In genomic region chr11:74000307-74000630, GRCh38 we compare ENCODE assay signal across 29 cellular contexts. TPM values are rescaled to one million over a fixed set of nuclear protein-coding genes. Genes with fewer than 3 reads are reported as not detected.
A peak's percentile ranks its signal among the peaks of the same experiment; 100 is the strongest.
DNase-seq lines count a peak whose midpoint lies in the region; ATAC-seq and TF ChIP-seq lines count a peak whose summit lies in the region.
"Had no signal": no experiment of that assay in that cellular context is flagged by ENCODE, and none has a peak within 500 bp of the region (broad histone marks: within the 10 kb centered on the region; RNA-seq: fewer than 3 reads in every experiment).

No MANE protein-coding gene starts in this region.

- no peaks in the 10 kb centered on the region for H3K9me3 ChIP-seq in gastrocnemius medialis
- no peaks in the 10 kb centered on the region for H3K9me3 ChIP-seq in lower lobe of right lung
- no peaks in the 10 kb centered on the region for H3K9me3 ChIP-seq in left ventricle myocardium inferior (replicated peaks)
- H3K9me3 ChIP-seq: ovary, thoracic aorta, uterus had no signal

- no peak for ATAC-seq in activated CD8-positive, alpha-beta T cell treated with anti-CD3 and anti-CD28 coated beads for 36 hours
- ATAC-seq in activated CD8-positive, alpha-beta T cell treated with anti-CD3 and anti-CD28 coated beads, Interleukin-2, amount 10 ng/mL, durations not matched to agents 7 days and 5 days = no peak
- ATAC-seq in gastrocnemius medialis = no peak
- ATAC-seq in lower lobe of right lung = no peak
- ATAC-seq in GM21786 (IDR thresholded peaks at IDR 0.05; ENCODE audit: unreplicated experiment) = no peak
- ATAC-seq: CD8-positive, alpha-beta T cell; right cardiac atrium had no signal

- H3K9me3 Mint-ChIP-seq in activated CD8-positive, alpha-beta T cell treated with anti-CD3 and anti-CD28 coated beads for 36 hours = no peaks in the 10 kb centered on the region
- no peaks in the 10 kb centered on the region for H3K9me3 Mint-ChIP-seq in activated CD8-positive, alpha-beta T cell treated with anti-CD3 and anti-CD28 coated beads, Interleukin-2, amount 10 ng/mL, durations not matched to agents 7 days and 5 days (ENCODE audit: insufficient read depth)
- H3K9me3 Mint-ChIP-seq in IgD-negative memory B cell = peaks cover 0 to 3% (median 2%) of the 10 kb centered on the region in 3 donors
- H3K9me3 Mint-ChIP-seq: brain; CD8-positive, alpha-beta T cell had no signal

- POLR2A ChIA-PET in activated CD8-positive, alpha-beta T cell treated with anti-CD3 and anti-CD28 coated beads for 36 hours (lab: Charles Lee) = interaction anchor here (1.1 to 14.1 kb wide), 3 partner anchors 10 to 20 kb away, joined by 5 to 176 read pairs (median 5); partner anchors contain the start of gene UCP2
- POLR2A ChIA-PET in activated CD8-positive, alpha-beta T cell treated with anti-CD3 and anti-CD28 coated beads, Interleukin-2, amount 10 ng/mL, durations not matched to agents 7 days and 5 days (lab: Charles Lee) = interaction anchor here (1.5 kb wide), 1 partner anchor 18 kb away, joined by 5 read pairs; the partner anchor contains the start of gene UCP2

- H3K4me1 ChIP-seq in gastrocnemius medialis = peaks cover 14 to 33% of the 10 kb centered on the region in 2 donors
- peaks cover 11% of the 10 kb centered on the region for H3K4me1 ChIP-seq in lower lobe of right lung
- H3K4me1 ChIP-seq in left ventricle myocardium inferior = peaks cover 8% of the 10 kb centered on the region
- H3K4me1 ChIP-seq: uterus had no signal

- no peak for TF ChIP-seq POLR2A in gastrocnemius medialis (IDR thresholded peaks at IDR 0.05)

- H3K27ac ChIP-seq in dorsolateral prefrontal cortex (peak overlapping the region in 33 of 59 donors; percentile 1 to 75 (median 48)), gastrocnemius medialis (peak overlapping the region; percentile 47 to 99 (median 82)), lower lobe of right lung (no peak overlapping the region), left ventricle myocardium inferior (replicated peaks) (no peak overlapping the region)
- H3K27ac ChIP-seq: epithelial cell of prostate, ovary, RWPE1, thoracic aorta, uterus had no signal

- CTCF ChIA-PET in activated CD8-positive, alpha-beta T cell treated with anti-CD3 and anti-CD28 coated beads for 36 hours (lab: Charles Lee) = no interaction called here
- CTCF ChIA-PET in activated CD8-positive, alpha-beta T cell treated with anti-CD3 and anti-CD28 coated beads, Interleukin-2, amount 10 ng/mL, durations not matched to agents 7 days and 5 days (lab: Charles Lee) = no interaction called here

- H3K4me3 ChIP-seq in dorsolateral prefrontal cortex = no peak overlapping the region
- H3K4me3 ChIP-seq in gastrocnemius medialis = no peak overlapping the region
- H3K4me3 ChIP-seq in lower lobe of right lung = no peak overlapping the region
- H3K4me3 ChIP-seq in left ventricle myocardium inferior = no peak overlapping the region
- H3K4me3 ChIP-seq: ovary, thoracic aorta, uterus had no signal

- peaks cover 78% of the 10 kb centered on the region for H3K4me1 Mint-ChIP-seq in activated CD8-positive, alpha-beta T cell treated with anti-CD3 and anti-CD28 coated beads for 36 hours (ENCODE audit: low read depth)
- peaks cover 68% of the 10 kb centered on the region for H3K4me1 Mint-ChIP-seq in activated CD8-positive, alpha-beta T cell treated with anti-CD3 and anti-CD28 coated beads, Interleukin-2, amount 10 ng/mL, durations not matched to agents 7 days and 5 days (ENCODE audit: low read depth)
- peaks cover 32 to 43% (median 43%) of the 10 kb centered on the region in 3 donors for H3K4me1 Mint-ChIP-seq in IgD-negative memory B cell
- H3K4me1 Mint-ChIP-seq: brain had no signal

- in situ Hi-C loops in gastrocnemius medialis (cut with MboI; ENCODE audit: low sequenced_read_pairs in 4 of 4) = no loop called here

- intact Hi-C loops in activated CD8-positive, alpha-beta T cell treated with anti-CD3 and anti-CD28 coated beads for 36 hours (cut with micrococcal nuclease) = no loop called here
- intact Hi-C loops in dorsolateral prefrontal cortex (cut with DNase I) = no loop called here
- intact Hi-C loops in gastrocnemius medialis (cut with DNase I; ENCODE audit: low total_unique reads) = no loop called here
- intact Hi-C loops in lower lobe of right lung (cut with DNase I) = no loop called here
- intact Hi-C loops in left ventricle myocardium inferior (cut with micrococcal nuclease) = no loop called here

- no peak overlapping the region for H3K4me3 Mint-ChIP-seq in activated CD8-positive, alpha-beta T cell treated with anti-CD3 and anti-CD28 coated beads for 36 hours
- H3K4me3 Mint-ChIP-seq in activated CD8-positive, alpha-beta T cell treated with anti-CD3 and anti-CD28 coated beads, Interleukin-2, amount 10 ng/mL, durations not matched to agents 7 days and 5 days = no peak overlapping the region
- peak overlapping the region in 1 of 4 donors; percentile 75 for H3K4me3 Mint-ChIP-seq in IgD-negative memory B cell
- H3K4me3 Mint-ChIP-seq: brain; CD8-positive, alpha-beta T cell had no signal

- peaks cover 34% of the 10 kb centered on the region for H3K36me3 Mint-ChIP-seq in activated CD8-positive, alpha-beta T cell treated with anti-CD3 and anti-CD28 coated beads for 36 hours (ENCODE audit: low read depth)
- H3K36me3 Mint-ChIP-seq in activated CD8-positive, alpha-beta T cell treated with anti-CD3 and anti-CD28 coated beads, Interleukin-2, amount 10 ng/mL, durations not matched to agents 7 days and 5 days (ENCODE audit: low read depth) = peaks cover 33% of the 10 kb centered on the region
- peaks cover 5% of the 10 kb centered on the region for H3K36me3 Mint-ChIP-seq in IgD-negative memory B cell

- no peak for DNase-seq in activated CD8-positive, alpha-beta T cell treated with anti-CD3 and anti-CD28 coated beads for 36 hours
- DNase-seq in activated CD8-positive, alpha-beta T cell treated with anti-CD3 and anti-CD28 coated beads, Interleukin-2, amount 10 ng/mL, durations not matched to agents 7 days and 5 days = no peak
- DNase-seq in dorsolateral prefrontal cortex (no peak), gastrocnemius medialis (no peak), lower lobe of right lung (no peak), left ventricle myocardium inferior (no peak)
- DNase-seq: activated CD4-positive, CD25-positive, alpha-beta regulatory T cell treated with anti-CD3 and anti-CD28 coated beads, Interleukin-2, amount 50 U/mL, for 72 hours; activated gamma-delta T cell treated with Interleukin-2 at 50 U/mL for 16 hours; CD8-positive, alpha-beta T cell; DMS 273 treated with DMSO at 0.1 percent for 48 hours; GOT3; MV-4-11; NCI-H1436 treated with DMSO at 0.1 percent for 48 hours; NCI-H446 treated with DMSO at 0.1 percent for 48 hours; ovary; right cardiac atrium; stimulated activated CD4-positive, alpha-beta T cell treated with anti-CD3 and anti-CD28 coated beads, Interleukin-12 subunit alpha, Interleukin-12 subunit beta, amount 100 ng/mL, for 4 hours; stimulated activated CD4-positive, alpha-beta T cell treated with anti-CD3 and anti-CD28 coated beads, Interleukin-4, amount 100 ng/mL, for 1 hour; stimulated activated naive CD4-positive, alpha-beta T cell; uterus had no signal

- H3K27ac Mint-ChIP-seq in activated CD8-positive, alpha-beta T cell treated with anti-CD3 and anti-CD28 coated beads for 36 hours = peak overlapping the region; percentile 63
- H3K27ac Mint-ChIP-seq in activated CD8-positive, alpha-beta T cell treated with anti-CD3 and anti-CD28 coated beads, Interleukin-2, amount 10 ng/mL, durations not matched to agents 7 days and 5 days = no peak overlapping the region
- peak overlapping the region; percentile 89 to 92 (median 91) for H3K27ac Mint-ChIP-seq in IgD-negative memory B cell
- H3K27ac Mint-ChIP-seq: CD8-positive, alpha-beta T cell had no signal

- H3K27me3 ChIP-seq in dorsolateral prefrontal cortex (no peaks in the 10 kb centered on the region), gastrocnemius medialis (no peaks in the 10 kb centered on the region), lower lobe of right lung (ENCODE audit: low read depth) (no peaks in the 10 kb centered on the region), left ventricle myocardium inferior (ENCODE audit: low read depth) (no peaks in the 10 kb centered on the region)
- H3K27me3 ChIP-seq: ovary, uterus had no signal

- H3K36me3 ChIP-seq in gastrocnemius medialis = peaks cover 2 to 39% of the 10 kb centered on the region in 2 donors
- H3K36me3 ChIP-seq in lower lobe of right lung = peaks cover 28% of the 10 kb centered on the region
- H3K36me3 ChIP-seq in left ventricle myocardium inferior = peaks cover 34% of the 10 kb centered on the region
- H3K36me3 ChIP-seq: ovary, uterus had no signal

- no peak for TF ChIP-seq CTCF in activated CD8-positive, alpha-beta T cell treated with anti-CD3 and anti-CD28 coated beads for 36 hours (IDR thresholded peaks at IDR 0.05)
- TF ChIP-seq CTCF in dorsolateral prefrontal cortex (IDR thresholded peaks at IDR 0.05 in 54 of 56, conservative IDR thresholded peaks at IDR 0.05 in 2 of 56; ENCODE audit: low read depth in 1 of 56, partially characterized antibody in 56 of 56) (no peak), gastrocnemius medialis (IDR thresholded peaks at IDR 0.05 in 4 of 5, conservative IDR thresholded peaks at IDR 0.05 in 1 of 5) (no peak), lower lobe of right lung (IDR thresholded peaks at IDR 0.05) (no peak), left ventricle myocardium inferior (IDR thresholded peaks at IDR 0.05; ENCODE audit: borderline replicate concordance) (no peak)

- H3K27me3 Mint-ChIP-seq in activated CD8-positive, alpha-beta T cell treated with anti-CD3 and anti-CD28 coated beads for 36 hours = no peaks in the 10 kb centered on the region
- H3K27me3 Mint-ChIP-seq in activated CD8-positive, alpha-beta T cell treated with anti-CD3 and anti-CD28 coated beads, Interleukin-2, amount 10 ng/mL, durations not matched to agents 7 days and 5 days (ENCODE audit: low read depth) = no peaks in the 10 kb centered on the region
- no peaks in the 10 kb centered on the region for H3K27me3 Mint-ChIP-seq in IgD-negative memory B cell
- H3K27me3 Mint-ChIP-seq: brain had no signal

RNA-seq across cellular contexts. Expression of gene UCP3, which starts 8.6 kb away (rescaled TPM):
- total RNA-seq in activated CD8-positive, alpha-beta T cell treated with anti-CD3 and anti-CD28 coated beads for 36 hours = 1 to 10 TPM; 1.5 to 2.2 TPM
- 1 to 10 TPM; 2.9 TPM for total RNA-seq in activated CD8-positive, alpha-beta T cell treated with anti-CD3 and anti-CD28 coated beads, Interleukin-2, amount 10 ng/mL, durations not matched to agents 7 days and 5 days
- polyA plus RNA-seq in IgD-negative memory B cell = 0.19 TPM
- total RNA-seq in dorsolateral prefrontal cortex (10 to 100 TPM in 10 of 120 experiments, 1 to 10 TPM in 110; 2.3 to 15.6 (median 5.9) TPM), gastrocnemius medialis (100 to 1,000 TPM; 489 to 938 (median 679) TPM), lower lobe of right lung (3.1 TPM), left ventricle myocardium inferior (2.7 TPM)

RNA-seq across cellular contexts. Expression of gene UCP2, which starts 17.6 kb away (rescaled TPM):
- total RNA-seq in activated CD8-positive, alpha-beta T cell treated with anti-CD3 and anti-CD28 coated beads for 36 hours = 100 to 1,000 TPM; 244 to 252 TPM
- total RNA-seq in activated CD8-positive, alpha-beta T cell treated with anti-CD3 and anti-CD28 coated beads, Interleukin-2, amount 10 ng/mL, durations not matched to agents 7 days and 5 days = 100 to 1,000 TPM; 205 to 218 TPM
- polyA plus RNA-seq in IgD-negative memory B cell = 1,475 TPM
- 10 to 100 TPM in 72 of 120 experiments, 1 to 10 TPM in 48; 3.3 to 33.4 (median 11.2) TPM for total RNA-seq in dorsolateral prefrontal cortex
- total RNA-seq in gastrocnemius medialis = 100 to 1,000 TPM in 1 of 4 donors, 10 to 100 TPM in 3; 16.8 to 284 (median 56.7) TPM
- total RNA-seq in lower lobe of right lung = 83.5 TPM
- 23.4 TPM for total RNA-seq in left ventricle myocardium inferior
- polyA plus RNA-seq: neural cell had no signal

RNA-seq across cellular contexts. Expression of gene DNAJB13, which starts 49.4 kb away (rescaled TPM):
- under 1 TPM in 1 of 2 experiments, not detected in 1; 0.18 TPM for total RNA-seq in activated CD8-positive, alpha-beta T cell treated with anti-CD3 and anti-CD28 coated beads for 36 hours
- not detected for total RNA-seq in activated CD8-positive, alpha-beta T cell treated with anti-CD3 and anti-CD28 coated beads, Interleukin-2, amount 10 ng/mL, durations not matched to agents 7 days and 5 days
- polyA plus RNA-seq in IgD-negative memory B cell = 0.35 TPM
- total RNA-seq in dorsolateral prefrontal cortex (1 to 10 TPM in 31 of 120 experiments, under 1 TPM in 66, not detected in 23; 0.24 to 3.0 (median 0.72) TPM), gastrocnemius medialis (not detected), lower lobe of right lung (7.5 TPM), left ventricle myocardium inferior (not detected)
- total RNA-seq: CD8-positive, alpha-beta T cell; chondrocyte; mononuclear cell had no signal
- polyA plus RNA-seq: neural cell, right cardiac atrium had no signal

Comparison
In these comparisons a context has a peak if more than half of its experiments do, and no peak if none do; other contexts are left out.
1. H3K27ac ChIP-seq: peak in dorsolateral prefrontal cortex (33 of 59) and gastrocnemius medialis (4 of 4); none in lower lobe of right lung (single experiment) and left ventricle myocardium inferior (single experiment).
2. RNA of gene UCP3, which starts 8.6 kb away (total RNA-seq): 489 to 938 TPM in gastrocnemius medialis; 2.3 to 15.6 TPM in dorsolateral prefrontal cortex, 3.1 TPM in lower lobe of right lung (single experiment), 2.9 TPM in activated CD8-positive, alpha-beta T cell treated with anti-CD3 and anti-CD28 coated beads, Interleukin-2, amount 10 ng/mL, durations not matched to agents 7 days and 5 days, 2.7 TPM in left ventricle myocardium inferior (single experiment) and 1.5 to 2.2 TPM in activated CD8-positive, alpha-beta T cell treated with anti-CD3 and anti-CD28 coated beads for 36 hours; every median in the first group is over 10 times any median in the second.